In the genomic region with DNA sequence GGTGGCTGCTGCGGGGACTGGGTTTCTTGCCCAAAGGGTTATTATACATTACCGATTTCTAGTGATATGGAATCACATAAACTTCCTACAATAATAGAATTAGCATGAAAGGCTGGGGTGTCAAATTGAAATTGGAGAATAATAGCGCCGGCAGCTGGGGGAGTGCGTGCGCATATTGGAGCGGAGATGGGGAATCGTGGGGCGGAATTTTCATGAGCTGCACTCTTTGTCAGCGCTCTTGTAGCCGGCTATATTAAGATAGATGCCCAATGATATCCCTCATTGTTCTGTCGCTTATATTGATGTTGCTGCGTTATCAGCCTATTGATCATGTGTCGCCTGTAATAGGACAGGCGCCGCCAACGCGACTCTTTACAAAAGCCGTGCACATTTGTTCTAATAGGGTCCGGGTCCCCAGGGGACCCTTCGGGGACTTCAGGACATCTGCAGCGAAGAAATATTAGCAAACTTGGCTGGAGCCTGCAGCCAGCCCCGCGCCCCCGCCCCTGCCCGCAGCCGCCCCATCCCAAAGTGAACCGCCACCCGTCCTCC, we compare ENCODE assay signal across 26 cellular contexts. TPM values are rescaled to one million over a fixed set of nuclear protein-coding genes. Genes with fewer than 3 reads are reported as not detected.
DNase-seq lines count a peak whose midpoint lies in the region; ATAC-seq and TF ChIP-seq lines count a peak whose summit lies in the region.
"Had no signal": no experiment of that assay in that cellular context is flagged by ENCODE, and none has a peak within 500 bp of the region (broad histone marks: within the 10 kb centered on the region; RNA-seq: fewer than 3 reads in every experiment).

No MANE protein-coding gene starts in this region.

- TF ChIP-seq CTCF in SK-N-SH (IDR thresholded peaks at IDR 0.05): no peak
- TF ChIP-seq CTCF in A673 (conservative IDR thresholded peaks at IDR 0.05; ENCODE audit: low read depth, low read length): no peak
- TF ChIP-seq CTCF in glutamatergic neuron (IDR thresholded peaks at IDR 0.05; ENCODE audit: partially characterized antibody, unreplicated experiment): no peak

- peaks cover 90% of the 10 kb centered on the region for H3K27me3 ChIP-seq in SK-N-SH (ENCODE audit: insufficient read depth)
- peaks cover 87% of the 10 kb centered on the region for H3K27me3 ChIP-seq in A673 (replicated peaks; ENCODE audit: insufficient read depth, low read depth, low read length, poor library complexity)

- intact Hi-C loops in A673 (cut with micrococcal nuclease; ENCODE audit: unreplicated experiment): no loop called here
- intact Hi-C loops in activated CD4-positive, alpha-beta memory T cell treated with anti-CD3 and anti-CD28 coated beads for 36 hours (cut with micrococcal nuclease): no loop called here

- WGBS in SK-N-SH (ENCODE audit: low lambda C conversion rate): 10% methylated on average over 28 of the region's 29 CpGs

- TF ChIP-seq EP300 in SK-N-SH (IDR thresholded peaks at IDR 0.05; ENCODE audit: borderline replicate concordance in 1 of 2, low read depth in 1 of 2, low read length in 1 of 2): no peak

- no peak for TF ChIP-seq RAD21 in SK-N-SH (IDR thresholded peaks at IDR 0.05; ENCODE audit: low read length)

- H3K79me2 ChIP-seq in SK-N-SH (ENCODE audit: insufficient read depth): no peaks in the 10 kb centered on the region

- no peak overlapping the region for H3K4me2 ChIP-seq in SK-N-SH
- H3K4me2 ChIP-seq: PC-9 had no signal

- H2AFZ ChIP-seq in SK-N-SH (ENCODE audit: low read depth): no peak overlapping the region
- H2AFZ ChIP-seq: PC-9 had no signal

- no peak overlapping the region for H3K27ac ChIP-seq in SK-N-SH (ENCODE audit: low read depth in 2 of 2, low read length in 1 of 2)
- H3K27ac ChIP-seq in A673 (ENCODE audit: low read depth, low read length, poor library complexity, severe bottlenecking): no peak overlapping the region
- H3K27ac ChIP-seq: brain microvascular endothelial cell, neutrophil, PC-9, right atrium auricular region, stomach had no signal

- H3K36me3 Mint-ChIP-seq in activated CD4-positive, alpha-beta memory T cell treated with anti-CD3 and anti-CD28 coated beads for 36 hours: peaks cover 4% of the 10 kb centered on the region
- peaks cover 7% of the 10 kb centered on the region for H3K36me3 Mint-ChIP-seq in glutamatergic neuron (ENCODE audit: unreplicated experiment)

- peaks cover 52% of the 10 kb centered on the region for H3K27me3 Mint-ChIP-seq in activated CD4-positive, alpha-beta memory T cell treated with anti-CD3 and anti-CD28 coated beads for 36 hours
- H3K27me3 Mint-ChIP-seq in glutamatergic neuron (ENCODE audit: unreplicated experiment): peaks cover 33% of the 10 kb centered on the region

- H3K36me3 ChIP-seq in SK-N-SH (replicated peaks in 1 of 2; ENCODE audit: control insufficient read depth in 1 of 2, insufficient read depth in 2 of 2, low read length in 1 of 2) (no peaks in the 10 kb centered on the region), A673 (ENCODE audit: insufficient read depth, low read length, poor library complexity, severe bottlenecking) (no peaks in the 10 kb centered on the region)
- H3K36me3 ChIP-seq: brain microvascular endothelial cell, neutrophil, right atrium auricular region, stomach had no signal

- H3K9me2 ChIP-seq in SK-N-SH: no peaks in the 10 kb centered on the region

- H3K4me3 ChIP-seq in SK-N-SH (ENCODE audit: low read depth in 2 of 2, low read length in 1 of 2) (no peak overlapping the region), A673 (ENCODE audit: low read depth, low read length, poor library complexity, severe bottlenecking) (peak overlapping the region; percentile 29)
- H3K4me3 ChIP-seq: PC-9, right atrium auricular region, stomach had no signal

- H3K27ac Mint-ChIP-seq in activated CD4-positive, alpha-beta memory T cell treated with anti-CD3 and anti-CD28 coated beads for 36 hours: peak overlapping the region; percentile 64
- H3K27ac Mint-ChIP-seq in glutamatergic neuron (ENCODE audit: unreplicated experiment): peak overlapping the region; percentile 99

- no TSS peak for BruUV-seq in A673 (replicated peaks; lab: Mats Ljungman, UMichigan)

- peaks cover 61% of the 10 kb centered on the region for H4K20me1 ChIP-seq in SK-N-SH (ENCODE audit: insufficient read depth)

- H3K4me1 ChIP-seq in SK-N-SH (ENCODE audit: control insufficient read depth in 1 of 2, insufficient read depth in 2 of 2, low read depth in 1 of 2, low read length in 1 of 2): no peaks in the 10 kb centered on the region
- H3K4me1 ChIP-seq in A673 (ENCODE audit: insufficient read depth, low read length, poor library complexity, severe bottlenecking): peaks cover 55% of the 10 kb centered on the region

- peaks cover 18% of the 10 kb centered on the region for H3K4me1 Mint-ChIP-seq in activated CD4-positive, alpha-beta memory T cell treated with anti-CD3 and anti-CD28 coated beads for 36 hours (ENCODE audit: low read depth)
- H3K4me1 Mint-ChIP-seq in glutamatergic neuron (ENCODE audit: low read depth, unreplicated experiment): peaks cover 20% of the 10 kb centered on the region

- H3K9me3 ChIP-seq in SK-N-SH (no peaks in the 10 kb centered on the region), A673 (ENCODE audit: low read depth, low read length, poor library complexity, severe bottlenecking) (no peaks in the 10 kb centered on the region)
- H3K9me3 ChIP-seq: neutrophil, right atrium auricular region, stomach had no signal

- peak overlapping the region; percentile 12 for H3K4me3 Mint-ChIP-seq in activated CD4-positive, alpha-beta memory T cell treated with anti-CD3 and anti-CD28 coated beads for 36 hours
- peak overlapping the region; percentile 93 for H3K4me3 Mint-ChIP-seq in glutamatergic neuron (ENCODE audit: unreplicated experiment)

- H3K9me3 Mint-ChIP-seq in activated CD4-positive, alpha-beta memory T cell treated with anti-CD3 and anti-CD28 coated beads for 36 hours: no peaks in the 10 kb centered on the region
- peaks cover 28% of the 10 kb centered on the region for H3K9me3 Mint-ChIP-seq in glutamatergic neuron (ENCODE audit: unreplicated experiment)

- DNase-seq in SK-N-SH (no peak), A673 (ENCODE audit: low spot score) (no peak), glutamatergic neuron (peak; percentile 72), GM19240 (ENCODE audit: insufficient read length, low spot score) (no peak), NCI-H146 treated with DMSO at 0.1 percent for 48 hours (lab: John Stamatoyannopoulos, UW; ENCODE audit: unreplicated experiment) (no peak), HT-29 (ENCODE audit: low spot score) (no peak)
- no peak for DNase-seq in activated CD4-positive, alpha-beta memory T cell treated with anti-CD3 and anti-CD28 coated beads for 36 hours
- DNase-seq: 8988T, activated gamma-delta T cell treated with Interleukin-2 at 50 U/mL for 16 hours, brain microvascular endothelial cell, DND-41, NCI-H2107, NCI-H774, PC-9, stomach had no signal

- ATAC-seq in SK-N-SH treated with all-trans-retinoic acid at 6 μM for 48 hours: no peak

- no peaks in the 10 kb centered on the region for H3F3A ChIP-seq in SK-N-SH (replicated peaks; ENCODE audit: insufficient read depth)

- POLR2A ChIA-PET in SK-N-SH (lab: Yijun Ruan, JAX): no interaction called here
- POLR2A ChIA-PET in A673 (lab: Charles Lee; ENCODE audit: low non-redundant PET): no interaction called here
- POLR2A ChIA-PET in activated CD4-positive, alpha-beta memory T cell treated with anti-CD3 and anti-CD28 coated beads for 36 hours (lab: Charles Lee): no interaction called here

- CTCF ChIA-PET in SK-N-SH (lab: Yijun Ruan, JAX) (interaction anchor here (2.3 to 4.8 kb wide), 3 partner anchors 11 to 175 kb away, joined by 6 to 49 read pairs (median 10); no protein-coding TSS in a partner anchor), A673 (lab: Charles Lee) (no interaction called here)
- CTCF ChIA-PET in activated CD4-positive, alpha-beta memory T cell treated with anti-CD3 and anti-CD28 coated beads for 36 hours (lab: Charles Lee): no interaction called here

- no peak overlapping the region for H3K9ac ChIP-seq in SK-N-SH

TF ChIP-seq in SK-N-SH, 30 proteins besides CTCF, POLR2A, EP300 and RAD21:
- TF ChIP-seq TAF1 (IDR thresholded peaks at IDR 0.05; ENCODE audit: borderline replicate concordance, low read depth, low read length): no peak
- TF ChIP-seq FOSL2 (IDR thresholded peaks at IDR 0.05; ENCODE audit: borderline replicate concordance, low read depth): no peak
- no peak for TF ChIP-seq JUND (IDR thresholded peaks at IDR 0.05)
- TF ChIP-seq EZH2phosphoT487 (IDR thresholded peaks at IDR 0.05; ENCODE audit: borderline replicate concordance, low read depth): peak; percentile 99

TF ChIP-seq in SK-N-SH treated with all-trans-retinoic acid at 6 μM for 48 hours, 23 proteins besides CTCF, POLR2A, EP300 and RAD21 (continues in another document):
- no peak for TF ChIP-seq PPARA (CRISPR knock-in tag; IDR thresholded peaks at IDR 0.05; ENCODE audit: borderline replicate concordance)
- no peak for TF ChIP-seq PATZ1 (CRISPR knock-in tag; IDR thresholded peaks at IDR 0.05; ENCODE audit: borderline replicate concordance)
- TF ChIP-seq SNAI2 (CRISPR knock-in tag; IDR thresholded peaks at IDR 0.05): no peak

RNA-seq across cellular contexts. Expression of gene UNCX, which starts 5.1 kb away (rescaled TPM):
- polyA plus RNA-seq in SK-N-SH (2012; rRNA removed): not detected in 2 replicates
- polyA plus RNA-seq in SK-N-SH (2012; cell fraction: cytosol; rRNA removed): not detected in 2 replicates
- polyA plus RNA-seq in SK-N-SH (2012; cell fraction: nucleus; rRNA removed): not detected in 2 replicates
- total RNA-seq in A673 (2021) (1.2 and 1.9 TPM in 2 replicates), glutamatergic neuron (ENCODE audit: unreplicated experiment) (106 TPM)
- not detected for total RNA-seq in activated CD4-positive, alpha-beta memory T cell treated with anti-CD3 and anti-CD28 coated beads for 36 hours
- not detected in 2 replicates for total RNA-seq in HT-29 (2014; rRNA removed; shearing (Covaris generic))
- total RNA-seq: activated CD8-positive, alpha-beta memory T cell treated with anti-CD3 and anti-CD28 coated beads for 36 hours; dermis microvascular lymphatic vessel endothelial cell; glomerular endothelial cell; H7; lung microvascular endothelial cell; PC-9; right atrium auricular region; SK-MEL-5; stomach; ureter had no signal
- polyA plus RNA-seq: esophagus, stomach had no signal

Comparison
In these comparisons a context has a peak if more than half of its experiments do, and no peak if none do; other contexts are left out.
1. RNA of gene UNCX, which starts 5.1 kb away (total RNA-seq): 106 TPM in glutamatergic neuron (single experiment); 1.2 to 1.9 TPM in A673, not detected in activated CD4-positive, alpha-beta memory T cell treated with anti-CD3 and anti-CD28 coated beads for 36 hours and not detected in HT-29; every median in the first group is over 10 times any median in the second.